ENCODE assay signal across 21 cellular contexts in genomic region chr6:79115557-79115956, GRCh38. TPM values are rescaled to one million over a fixed set of nuclear protein-coding genes. Genes with fewer than 3 reads are reported as not detected.
DNase-seq lines count a peak whose midpoint lies in the region; ATAC-seq and TF ChIP-seq lines count a peak whose summit lies in the region.
"Had no signal": no experiment of that assay in that cellular context is flagged by ENCODE, and none has a peak within 500 bp of the region (broad histone marks: within the 10 kb centered on the region; RNA-seq: fewer than 3 reads in every experiment).

No MANE protein-coding gene starts in this region.

- H3K27ac ChIP-seq in psoas muscle, result no peak overlapping the region
- no peak overlapping the region for H3K27ac ChIP-seq in osteoblast (ENCODE audit: low read depth, low read length)
- H3K27ac ChIP-seq in left lung, result no peak overlapping the region
- H3K27ac ChIP-seq in foreskin keratinocyte, result no peak overlapping the region
- H3K27ac ChIP-seq: 22Rv1; BLaER1 treated with 17β-estradiol and CSF1 and Interleukin-3, amounts not matched to agents 10 nM and 100 nM had no signal

- H3K36me3 ChIP-seq in Loucy (ENCODE audit: insufficient read depth, low read length), result no peaks in the 10 kb centered on the region
- no peaks in the 10 kb centered on the region for H3K36me3 ChIP-seq in psoas muscle (ENCODE audit: insufficient read depth in 1 of 2, low read depth in 1 of 2)
- H3K36me3 ChIP-seq in osteoblast (ENCODE audit: insufficient read depth, low read length), result no peaks in the 10 kb centered on the region
- H3K36me3 ChIP-seq in left lung, result no peaks in the 10 kb centered on the region
- H3K36me3 ChIP-seq: BE2C; BLaER1 treated with 17β-estradiol and CSF1 and Interleukin-3, amounts not matched to agents 10 nM and 100 nM had no signal

- no peaks in the 10 kb centered on the region for H3K79me2 ChIP-seq in Loucy (ENCODE audit: insufficient read depth, low read length)
- no peaks in the 10 kb centered on the region for H3K79me2 ChIP-seq in osteoblast (ENCODE audit: insufficient read depth, low read length)

- H3K4me3 ChIP-seq in Loucy (ENCODE audit: low read length, poor library complexity, severe bottlenecking) (no peak overlapping the region), psoas muscle (no peak overlapping the region), osteoblast (ENCODE audit: insufficient read depth, low read length) (no peak overlapping the region), left lung (no peak overlapping the region)
- H3K4me3 ChIP-seq: BLaER1 treated with 17β-estradiol and CSF1 and Interleukin-3, amounts not matched to agents 10 nM and 100 nM had no signal

- H3F3A ChIP-seq in Loucy (ENCODE audit: low read depth), result no peaks in the 10 kb centered on the region

- H3K9me3 Mint-ChIP-seq in Calu3 (ENCODE audit: low read depth, unreplicated experiment), result no peaks in the 10 kb centered on the region
- H3K9me3 Mint-ChIP-seq: CD4-positive, alpha-beta T cell had no signal

- H3K36me3 Mint-ChIP-seq in Calu3 (ENCODE audit: insufficient read depth, unreplicated experiment), result no peaks in the 10 kb centered on the region
- H3K36me3 Mint-ChIP-seq: CD14-positive monocyte; CD8-positive, alpha-beta memory T cell had no signal

- ATAC-seq in psoas muscle (peak in 3 of 4 donors; percentile 57 to 74 (median 63)), left lung (no peak), foreskin keratinocyte (no peak)

- DNase-seq in Calu3 (peak; percentile 1), kidney tubule cell (ENCODE audit: low spot score) (peak; percentile 1), psoas muscle (no peak), osteoblast (ENCODE audit: insufficient read length, low spot score, missing footprints) (no peak), left lung (no peak), SIG-M5 treated with dmso at 0.1 percent for 504 hours (lab: John Stamatoyannopoulos, UW; ENCODE audit: unreplicated experiment) (no peak), foreskin keratinocyte (no peak)
- DNase-seq: AML-193; BE2C; CD4-positive, alpha-beta T cell; CD8-positive, alpha-beta memory T cell; DMS53; DMS79 treated with DMSO at 0.1 percent for 48 hours; GF-D8; GOT3; H7; HCEC 1CT had no signal

- intact Hi-C loops in Calu3 (cut with micrococcal nuclease; ENCODE audit: unreplicated experiment), result no loop called here
- intact Hi-C loops in psoas muscle (cut with DNase I), result no loop called here
- intact Hi-C loops in left lung (cut with DNase I), result no loop called here

- H3K4me2 ChIP-seq in Loucy (ENCODE audit: low read depth, low read length, poor library complexity, severe bottlenecking) (no peak overlapping the region), osteoblast (ENCODE audit: insufficient read depth, low read length) (no peak overlapping the region)
- H3K4me2 ChIP-seq: BLaER1 treated with 17β-estradiol and CSF1 and Interleukin-3, amounts not matched to agents 10 nM and 100 nM had no signal

- no peak overlapping the region for H3K27ac Mint-ChIP-seq in Calu3 (ENCODE audit: unreplicated experiment)
- H3K27ac Mint-ChIP-seq: CD4-positive, alpha-beta T cell; CD8-positive, alpha-beta memory T cell had no signal

- no peak overlapping the region for H3K9ac ChIP-seq in Loucy (ENCODE audit: low read depth, low read length, poor library complexity, severe bottlenecking)
- H3K9ac ChIP-seq: BLaER1 treated with 17β-estradiol and CSF1 and Interleukin-3, amounts not matched to agents 10 nM and 100 nM had no signal

- BruUV-seq in Calu3 (replicated peaks; lab: Mats Ljungman, UMichigan), result no TSS peak

- H4K20me1 ChIP-seq in Loucy (ENCODE audit: insufficient read depth, low read length, poor library complexity, severe bottlenecking) (no peaks in the 10 kb centered on the region), osteoblast (ENCODE audit: insufficient read depth, low read length) (no peaks in the 10 kb centered on the region)
- H4K20me1 ChIP-seq: BLaER1 treated with 17β-estradiol and CSF1 and Interleukin-3, amounts not matched to agents 10 nM and 100 nM had no signal

- H3K9me2 ChIP-seq in Loucy (replicated peaks; ENCODE audit: low read depth, low read length), result no peaks in the 10 kb centered on the region

- H3K4me1 Mint-ChIP-seq in Calu3 (ENCODE audit: low read depth, unreplicated experiment), result peaks cover 21% of the 10 kb centered on the region
- H3K4me1 Mint-ChIP-seq: CD14-positive monocyte; CD8-positive, alpha-beta memory T cell had no signal

- CTCF ChIA-PET in Calu3 (lab: Charles Lee), result no interaction called here

- H3K4me1 ChIP-seq in Loucy (ENCODE audit: insufficient read depth, low read length, poor library complexity, severe bottlenecking) (peaks cover 39% of the 10 kb centered on the region), psoas muscle (no peaks in the 10 kb centered on the region), osteoblast (ENCODE audit: insufficient read depth, low read length) (no peaks in the 10 kb centered on the region), left lung (no peaks in the 10 kb centered on the region), foreskin keratinocyte (no peaks in the 10 kb centered on the region)
- H3K4me1 ChIP-seq: BE2C; BLaER1 treated with 17β-estradiol and CSF1 and Interleukin-3, amounts not matched to agents 10 nM and 100 nM had no signal

- WGBS in psoas muscle, 3 donors, result 19 to 31% (median 21%) methylated on average over 2 of the region's 2 CpGs

- TF ChIP-seq CTCF in Calu3 (IDR thresholded peaks at IDR 0.05; ENCODE audit: unreplicated experiment) (no peak), Loucy (conservative IDR thresholded peaks at IDR 0.05; ENCODE audit: low read length) (no peak), psoas muscle (IDR thresholded peaks at IDR 0.05) (no peak), osteoblast (IDR thresholded peaks at IDR 0.05; ENCODE audit: extremely low read depth, low read depth, low read length) (no peak), left lung (IDR thresholded peaks at IDR 0.05) (no peak), foreskin keratinocyte (conservative IDR thresholded peaks at IDR 0.05) (no peak)

- no peaks in the 10 kb centered on the region for H3K27me3 Mint-ChIP-seq in Calu3 (ENCODE audit: unreplicated experiment)

- H3K27me3 ChIP-seq in Loucy (ENCODE audit: insufficient read depth, low read length, poor library complexity, severe bottlenecking) (no peaks in the 10 kb centered on the region), psoas muscle (ENCODE audit: insufficient read depth in 3 of 3, low read length in 2 of 3) (no peaks in the 10 kb centered on the region), osteoblast (ENCODE audit: insufficient read depth, low read length) (no peaks in the 10 kb centered on the region), left lung (no peaks in the 10 kb centered on the region), foreskin keratinocyte (no peaks in the 10 kb centered on the region)
- H3K27me3 ChIP-seq: BE2C; BLaER1 treated with 17β-estradiol and CSF1 and Interleukin-3, amounts not matched to agents 10 nM and 100 nM had no signal

- H2AFZ ChIP-seq in Loucy (ENCODE audit: low read length), result peak overlapping the region; percentile 14; the same call in 1 of the 2 replicates
- H2AFZ ChIP-seq in osteoblast (ENCODE audit: low read length), result no peak overlapping the region

- H3K9me3 ChIP-seq in Loucy (ENCODE audit: insufficient read depth, low read depth, low read length) (no peaks in the 10 kb centered on the region), psoas muscle (no peaks in the 10 kb centered on the region), osteoblast (ENCODE audit: low read depth, low read length) (no peaks in the 10 kb centered on the region), left lung (no peaks in the 10 kb centered on the region)
- H3K9me3 ChIP-seq: BE2C; BLaER1 treated with 17β-estradiol and CSF1 and Interleukin-3, amounts not matched to agents 10 nM and 100 nM had no signal

- peak overlapping the region; percentile 2 for H3K4me3 Mint-ChIP-seq in Calu3 (ENCODE audit: low read depth, unreplicated experiment)
- H3K4me3 Mint-ChIP-seq: CD14-positive monocyte; CD4-positive, alpha-beta T cell; CD8-positive, alpha-beta memory T cell had no signal

RNA-seq across cellular contexts. Expression of gene PHIP, which starts 37.5 kb away (rescaled TPM):
- total RNA-seq in Calu3 (2022), result 43.3 and 50.8 TPM in 2 replicates
- total RNA-seq in psoas muscle, result 10 to 100 TPM; 12.1 to 15.3 (median 13.5) TPM
- 1 to 10 TPM; 3.1 to 5.7 (median 3.7) TPM for polyA plus RNA-seq in psoas muscle
- 23.9 and 24.5 TPM in 2 replicates for total RNA-seq in osteoblast
- total RNA-seq in left lung, result 10 to 100 TPM; 27.3 to 32.3 TPM
- total RNA-seq in foreskin keratinocyte, result 19.2 and 20.8 TPM in 2 replicates
- polyA plus RNA-seq in foreskin keratinocyte, result 2.0 and 2.6 TPM in 2 replicates

Comparison
In these comparisons a context has a peak if more than half of its experiments do, and no peak if none do; other contexts are left out.
1. DNase-seq: peak in Calu3 (single experiment) and kidney tubule cell (single experiment); none in psoas muscle (0 of 2), osteoblast (single experiment), left lung (0 of 2), SIG-M5 treated with dmso at 0.1 percent for 504 hours (single experiment) and foreskin keratinocyte (0 of 2).
2. ATAC-seq: peak in psoas muscle (3 of 4); none in left lung (single experiment) and foreskin keratinocyte (single experiment).